Comparison of ENCODE assay signal across 17 cellular contexts in genomic region chr13:112842931-112843391, GRCh38.
DNase-seq lines count a peak whose midpoint lies in the region; ATAC-seq and TF ChIP-seq lines count a peak whose summit lies in the region.
"Had no signal": no experiment of that assay in that cellular context is flagged by ENCODE, and none has a peak within 500 bp of the region (broad histone marks: within the 10 kb centered on the region; RNA-seq: fewer than 3 reads in every experiment).

No MANE protein-coding gene starts in this region.

- no peak overlapping the region for H3K9ac ChIP-seq in mammary epithelial cell (ENCODE audit: insufficient read depth, low read length)
- H3K9ac ChIP-seq: parathyroid adenoma had no signal

- no peaks in the 10 kb centered on the region for H3K9me3 Mint-ChIP-seq in osteocyte (ENCODE audit: unreplicated experiment)
- H3K9me3 Mint-ChIP-seq: activated naive CD8-positive, alpha-beta T cell treated with anti-CD3 and anti-CD28 coated beads, Interleukin-2, amount 50 U/mL, for 24 hours had no signal

- no peak for TF ChIP-seq EP300 in upper lobe of left lung (IDR thresholded peaks at IDR 0.05)

- ATAC-seq in esophagus mucosa (peak; percentile 11), upper lobe of left lung (ENCODE audit: low FRiP score in 2 of 2) (peak; percentile 32), HG03520 (IDR thresholded peaks at IDR 0.05; ENCODE audit: unreplicated experiment) (no peak)
- ATAC-seq: activated naive CD8-positive, alpha-beta T cell treated with anti-CD3 and anti-CD28 coated beads, Interleukin-2, amount 50 U/mL, for 24 hours had no signal

- H3K4me1 Mint-ChIP-seq in osteocyte (ENCODE audit: unreplicated experiment) = peaks cover 18% of the 10 kb centered on the region
- H3K4me1 Mint-ChIP-seq: activated naive CD8-positive, alpha-beta T cell treated with anti-CD3 and anti-CD28 coated beads, Interleukin-2, amount 50 U/mL, for 24 hours had no signal

- dilution Hi-C loops in mammary epithelial cell (cut with HindIII; ENCODE audit: low sequenced_read_pairs) = no loop called here

- H3K79me2 ChIP-seq in mammary epithelial cell (ENCODE audit: insufficient read depth, low read length) = no peaks in the 10 kb centered on the region
- H3K79me2 ChIP-seq: parathyroid adenoma had no signal

- H3K27ac Mint-ChIP-seq in osteocyte (ENCODE audit: unreplicated experiment) = no peak overlapping the region
- H3K27ac Mint-ChIP-seq: activated naive CD8-positive, alpha-beta T cell treated with anti-CD3 and anti-CD28 coated beads, Interleukin-2, amount 50 U/mL, for 24 hours had no signal

- H2AFZ ChIP-seq in mammary epithelial cell (ENCODE audit: low read depth, low read length) = no peak overlapping the region
- H2AFZ ChIP-seq: parathyroid adenoma had no signal

- in situ Hi-C loops in mammary epithelial cell (cut with MboI; ENCODE audit: low sequenced_read_pairs in 2 of 2) = no loop called here

- no peak overlapping the region for H3K4me2 ChIP-seq in mammary epithelial cell (ENCODE audit: insufficient read depth, low read depth, low read length)

- H3K27me3 Mint-ChIP-seq in osteocyte (ENCODE audit: unreplicated experiment) = no peaks in the 10 kb centered on the region
- H3K27me3 Mint-ChIP-seq: activated naive CD8-positive, alpha-beta T cell treated with anti-CD3 and anti-CD28 coated beads, Interleukin-2, amount 50 U/mL, for 24 hours had no signal

- CTCF ChIA-PET in mammary epithelial cell (lab: Charles Lee; ENCODE audit: low non-redundant PET) = no interaction called here

- WGBS in upper lobe of left lung, 2 donors = 94 to 97% methylated on average over 14 to 33 of the region's 33 CpGs
- 92% methylated on average over 10 of the region's 33 CpGs for WGBS in mammary epithelial cell (ENCODE audit: low coverage, missing lambda C conversion rate)

- H3K36me3 ChIP-seq in upper lobe of left lung (peaks cover 17 to 81% (median 64%) of the 10 kb centered on the region in 4 donors), mammary epithelial cell (ENCODE audit: insufficient read depth, low read length) (peaks cover 3% of the 10 kb centered on the region)

- H3K4me1 ChIP-seq in upper lobe of left lung (peaks cover 0 to 7% (median 0%) of the 10 kb centered on the region in 4 donors), mammary epithelial cell (ENCODE audit: insufficient read depth, low read length) (no peaks in the 10 kb centered on the region)
- H3K4me1 ChIP-seq: left lung, parathyroid adenoma, thyroid gland had no signal

- TF ChIP-seq CTCF in osteocyte (IDR thresholded peaks at IDR 0.05) (no peak), upper lobe of left lung (IDR thresholded peaks at IDR 0.05) (no peak), mammary epithelial cell (conservative IDR thresholded peaks at IDR 0.05 in 1 of 2, IDR thresholded peaks at IDR 0.05 in 1 of 2; ENCODE audit: extremely low read depth in 1 of 2, insufficient read depth in 1 of 2, low read depth in 1 of 2, low read length in 2 of 2) (no peak)

- peaks cover 12% of the 10 kb centered on the region for H3K36me3 Mint-ChIP-seq in osteocyte (ENCODE audit: unreplicated experiment)

- no peaks in the 10 kb centered on the region for H3K27me3 ChIP-seq in upper lobe of left lung
- H3K27me3 ChIP-seq in mammary epithelial cell (ENCODE audit: insufficient read depth, low read length) = no peaks in the 10 kb centered on the region
- H3K27me3 ChIP-seq: left lung, thyroid gland had no signal

- peak overlapping the region; percentile 30 for H3K4me3 Mint-ChIP-seq in osteocyte (ENCODE audit: unreplicated experiment)
- H3K4me3 Mint-ChIP-seq: activated naive CD8-positive, alpha-beta T cell treated with anti-CD3 and anti-CD28 coated beads, Interleukin-2, amount 50 U/mL, for 24 hours had no signal

- BruUV-seq in mammary epithelial cell (replicated peaks; lab: Mats Ljungman, UMichigan) = no TSS peak

- intact Hi-C loops in mammary epithelial cell (cut with micrococcal nuclease) = no loop called here

- no peak for TF ChIP-seq POLR2A in upper lobe of left lung (IDR thresholded peaks at IDR 0.05)

- H3K27ac ChIP-seq in upper lobe of left lung = peak overlapping the region in 3 of 4 donors; percentile 1 to 44 (median 26)
- no peak overlapping the region for H3K27ac ChIP-seq in mammary epithelial cell (ENCODE audit: insufficient read depth, low read depth, low read length)
- H3K27ac ChIP-seq: left lung, parathyroid adenoma had no signal

- H3K9me3 ChIP-seq in upper lobe of left lung (no peaks in the 10 kb centered on the region), mammary epithelial cell (replicated peaks; ENCODE audit: insufficient read depth, low read length) (no peaks in the 10 kb centered on the region)
- H3K9me3 ChIP-seq: left lung, thyroid gland had no signal

- H3K4me3 ChIP-seq in upper lobe of left lung = no peak overlapping the region
- no peak overlapping the region for H3K4me3 ChIP-seq in mammary epithelial cell (replicated peaks in 1 of 3; ENCODE audit: insufficient read depth in 1 of 3, low read depth in 2 of 3, low read length in 3 of 3)
- H3K4me3 ChIP-seq: left lung, thyroid gland had no signal

- H4K20me1 ChIP-seq in mammary epithelial cell (ENCODE audit: insufficient read depth, low read length) = no peaks in the 10 kb centered on the region

- DNase-seq in islet precursor cell = peak; percentile 46
- DNase-seq in osteocyte (ENCODE audit: extremely low spot score, unreplicated experiment) = no peak
- DNase-seq in upper lobe of left lung = peak in 1 of 2 donors; percentile 77
- DNase-seq in NK-92 (lab: John Stamatoyannopoulos, UW; ENCODE audit: unreplicated experiment) = no peak
- DNase-seq in mammary epithelial cell = no peak
- DNase-seq: activated naive CD8-positive, alpha-beta T cell treated with anti-CD3 and anti-CD28 coated beads, Interleukin-2, amount 50 U/mL, for 24 hours; foreskin melanocyte; Karpas-422; left lung; NCI-H2029; NCI-H510A; stimulated activated CD4-positive, alpha-beta T cell treated with anti-CD3 and anti-CD28 coated beads, Interleukin-12 subunit alpha, Interleukin-12 subunit beta, amount 100 ng/mL, for 4 hours; SW 1271 had no signal
